15 cellular contexts compared by ENCODE assay signal in genomic region chr2:47074691-47075090, GRCh38.
DNase-seq lines count a peak whose midpoint lies in the region; ATAC-seq and TF ChIP-seq lines count a peak whose summit lies in the region.
"Had no signal": no experiment of that assay in that cellular context is flagged by ENCODE, and none has a peak within 500 bp of the region (broad histone marks: within the 10 kb centered on the region; RNA-seq: fewer than 3 reads in every experiment).

No MANE protein-coding gene starts in this region.

- peaks cover 19% of the 10 kb centered on the region for H3K36me3 Mint-ChIP-seq in central memory CD8-positive, alpha-beta T cell (ENCODE audit: insufficient read depth)
- H3K36me3 Mint-ChIP-seq in naive B cell: no peaks in the 10 kb centered on the region

- H3K4me3 ChIP-seq in IMR-90 (ENCODE audit: insufficient read depth, low read depth, low read length) (no peak overlapping the region), tibial nerve (no peak overlapping the region)
- H3K4me3 ChIP-seq: adrenal gland, pancreas, Peyer's patch had no signal

- H3K27ac ChIP-seq in IMR-90 (ENCODE audit: insufficient read depth, low read length): peak overlapping the region; percentile 23; the same call in 1 of the 2 replicates
- peak overlapping the region; percentile 78 to 96 (median 86) for H3K27ac ChIP-seq in tibial nerve

- peaks cover 0 to 73% of the 10 kb centered on the region in 2 experiments; a peak in 3 of 4 replicates for H3K79me1 ChIP-seq in IMR-90 (ENCODE audit: low read depth in 1 of 2, low read length in 2 of 2)

- H3K27me3 ChIP-seq in IMR-90 (ENCODE audit: control insufficient read depth, insufficient read depth, low read length) (no peaks in the 10 kb centered on the region), tibial nerve (no peaks in the 10 kb centered on the region)
- H3K27me3 ChIP-seq: adrenal gland, pancreas, Peyer's patch had no signal

- peak overlapping the region; percentile 60 for H2BK5ac ChIP-seq in IMR-90 (ENCODE audit: low read depth, low read length, poor library complexity, severe bottlenecking)

- intact Hi-C loops in IMR-90 (cut with micrococcal nuclease): no loop called here

- no peak for TF ChIP-seq POLR2A in IMR-90 (IDR thresholded peaks at IDR 0.05; ENCODE audit: low read depth, low read length)
- no peak for TF ChIP-seq POLR2A in tibial nerve (IDR thresholded peaks at IDR 0.05)

- no peak overlapping the region for H2AFZ ChIP-seq in IMR-90 (replicated peaks; ENCODE audit: low read length, poor library complexity)

- POLR2A ChIA-PET in IMR-90 (lab: Charles Lee; ENCODE audit: unreplicated experiment): interaction anchor here (3.2 kb wide), 1 partner anchor 9 kb away, joined by 9 read pairs; no protein-coding TSS in a partner anchor

- H4K91ac ChIP-seq in IMR-90 (ENCODE audit: insufficient read depth, low read depth, low read length): peak overlapping the region; percentile 77

- TF ChIP-seq CTCF in IMR-90 (conservative IDR thresholded peaks at IDR 0.05; ENCODE audit: low read depth, low read length) (no peak), tibial nerve (IDR thresholded peaks at IDR 0.05) (no peak)

- peaks cover 57% of the 10 kb centered on the region for H3K9me1 ChIP-seq in IMR-90 (ENCODE audit: insufficient read depth, low read length)

- no peak overlapping the region for H3K4me3 Mint-ChIP-seq in central memory CD8-positive, alpha-beta T cell
- peak overlapping the region in 2 of 8 donors; percentile 21 to 26 for H3K4me3 Mint-ChIP-seq in naive B cell
- H3K4me3 Mint-ChIP-seq: CD4-positive, alpha-beta memory T cell had no signal

- H4K8ac ChIP-seq in IMR-90 (ENCODE audit: low read depth in 2 of 2, low read length in 2 of 2): peak overlapping the region in 1 of 2 experiments; percentile 77; a peak in 2 of 4 replicates

- dilution Hi-C loops in IMR-90 (cut with HindIII; ENCODE audit: low sequenced_read_pairs, unreplicated experiment): no loop called here

- H3K36me3 ChIP-seq in IMR-90 (ENCODE audit: control insufficient read depth, insufficient read depth, low read length) (peaks cover 4% of the 10 kb centered on the region; the same call in 1 of the 2 replicates), tibial nerve (peaks cover 0 to 7% (median 0%) of the 10 kb centered on the region in 3 donors)
- H3K36me3 ChIP-seq: adrenal gland, pancreas, Peyer's patch had no signal

- H3K4ac ChIP-seq in IMR-90 (ENCODE audit: low read depth, low read length): peak overlapping the region; percentile 89

- ATAC-seq in IMR-90 (ENCODE audit: low read depth): no peak
- no peak for ATAC-seq in central memory CD8-positive, alpha-beta T cell (replicated peaks; ENCODE audit: extremely low read depth, poor library complexity, severe bottlenecking)
- no peak for ATAC-seq in naive B cell (ENCODE audit: low read depth in 2 of 2)
- no peak for ATAC-seq in HG03025 (IDR thresholded peaks at IDR 0.05; ENCODE audit: low FRiP score, unreplicated experiment)
- ATAC-seq: pancreas had no signal

- H2BK15ac ChIP-seq in IMR-90 (ENCODE audit: low read depth, low read length): peak overlapping the region; percentile 77; the same call in 1 of the 3 replicates

- no peak overlapping the region for H3K9ac ChIP-seq in IMR-90 (ENCODE audit: low read depth, low read length)

- H3K4me1 Mint-ChIP-seq in central memory CD8-positive, alpha-beta T cell: peaks cover 33% of the 10 kb centered on the region
- peaks cover 56 to 71% (median 65%) of the 10 kb centered on the region in 3 donors for H3K4me1 Mint-ChIP-seq in naive B cell

- no peak overlapping the region for H3K18ac ChIP-seq in IMR-90 (ENCODE audit: low read depth, low read length)

- H4K20me1 ChIP-seq in IMR-90 (ENCODE audit: insufficient read depth, low read length): no peaks in the 10 kb centered on the region

- in situ Hi-C loops in IMR-90 (cut with MboI; ENCODE audit: low sequenced_read_pairs): no loop called here
- in situ Hi-C loops in G401 (cut with HindIII; ENCODE audit: low sequenced_read_pairs): no loop called here

- peak overlapping the region; percentile 74 for H2AK5ac ChIP-seq in IMR-90 (ENCODE audit: low read depth, low read length)

- H3K9me3 ChIP-seq in IMR-90 (ENCODE audit: control insufficient read depth, insufficient read depth, low read length) (no peaks in the 10 kb centered on the region), tibial nerve (no peaks in the 10 kb centered on the region)
- H3K9me3 ChIP-seq: adrenal gland, pancreas, Peyer's patch had no signal

- no peak overlapping the region for H3K56ac ChIP-seq in IMR-90 (ENCODE audit: extremely low read depth, insufficient read depth, low read length)

- whole genome bisulfite sequencing in IMR-90 (ENCODE audit: extremely low coverage in 2 of 2, insufficient read length in 1 of 2), 2 experiments: no CpG with 5 or more reads among the region's 4 CpGs
- 91 to 97% methylated on average over 4 of the region's 4 CpGs for WGBS in tibial nerve, 2 donors

- peak overlapping the region; percentile 57 for H2BK20ac ChIP-seq in IMR-90 (ENCODE audit: low read depth, low read length)

- TF ChIP-seq EP300 in tibial nerve (IDR thresholded peaks at IDR 0.05): no peak

- no peak for TF ChIP-seq RAD21 in IMR-90 (IDR thresholded peaks at IDR 0.05; ENCODE audit: low read length)

- H4K5ac ChIP-seq in IMR-90 (ENCODE audit: low read depth, low read length): no peak overlapping the region

- no peak for DNase-seq in IMR-90
- no peak for DNase-seq in central memory CD8-positive, alpha-beta T cell (ENCODE audit: low spot score in 2 of 2)
- DNase-seq in naive B cell: no peak
- DNase-seq in tibial nerve (ENCODE audit: low spot score in 2 of 2): no peak
- DNase-seq in G401 (ENCODE audit: low spot score): no peak
- no peak for DNase-seq in cerebellar cortex (ENCODE audit: low spot score)
- DNase-seq: activated CD4-positive, CD25-positive, alpha-beta regulatory T cell treated with anti-CD3 and anti-CD28 coated beads, Interleukin-2, amount 50 U/mL, for 72 hours; activated T-cell treated with anti-CD3 and anti-CD28 coated beads for 4 hours; CD4-positive, alpha-beta memory T cell; NCI-H1436 treated with DMSO at 0.1 percent for 48 hours; NCI-H510A; Peyer's patch had no signal

- BruUV-seq in IMR-90 (replicated peaks; lab: Mats Ljungman, UMichigan): no TSS peak

- no peaks in the 10 kb centered on the region for H3K27me3 Mint-ChIP-seq in central memory CD8-positive, alpha-beta T cell
- H3K27me3 Mint-ChIP-seq in naive B cell: no peaks in the 10 kb centered on the region
- H3K27me3 Mint-ChIP-seq: CD4-positive, alpha-beta memory T cell had no signal

- CTCF ChIA-PET in IMR-90 (lab: Yijun Ruan, JAX): interaction anchor here (0.6 kb wide), 1 partner anchor 448 kb away, joined by 3 read pairs; no protein-coding TSS in a partner anchor

- H3K4me1 ChIP-seq in IMR-90 (ENCODE audit: control insufficient read depth, insufficient read depth, low read length): peaks cover 48% of the 10 kb centered on the region
- peaks cover 15 to 100% (median 90%) of the 10 kb centered on the region in 4 donors for H3K4me1 ChIP-seq in tibial nerve

- peak overlapping the region; percentile 79 for H3K14ac ChIP-seq in IMR-90 (replicated peaks; ENCODE audit: low read depth, low read length)

- peak overlapping the region; percentile 99 for H2BK120ac ChIP-seq in IMR-90 (ENCODE audit: low read depth, low read length)

- H3K9me3 Mint-ChIP-seq in central memory CD8-positive, alpha-beta T cell: no peaks in the 10 kb centered on the region
- H3K9me3 Mint-ChIP-seq in naive B cell: no peaks in the 10 kb centered on the region

- H2AK9ac ChIP-seq in IMR-90 (replicated peaks; ENCODE audit: low read depth, low read length, poor library complexity): peak overlapping the region; percentile 50

- H3K27ac Mint-ChIP-seq in central memory CD8-positive, alpha-beta T cell (ENCODE audit: low read depth): peak overlapping the region; percentile 88
- H3K27ac Mint-ChIP-seq in naive B cell: peak overlapping the region; percentile 92 to 100 (median 98)

- peak overlapping the region; percentile 40; the same call in 1 of the 2 replicates for H3K23ac ChIP-seq in IMR-90 (ENCODE audit: low read depth, low read length)

- H3K4me2 ChIP-seq in IMR-90 (ENCODE audit: low read depth, low read length): no peak overlapping the region

TF ChIP-seq in IMR-90, 13 proteins besides CTCF, POLR2A, EP300 and RAD21:
- TF ChIP-seq MAFK (IDR thresholded peaks at IDR 0.05; ENCODE audit: low read depth, low read length): no peak
